In the genomic region with DNA sequence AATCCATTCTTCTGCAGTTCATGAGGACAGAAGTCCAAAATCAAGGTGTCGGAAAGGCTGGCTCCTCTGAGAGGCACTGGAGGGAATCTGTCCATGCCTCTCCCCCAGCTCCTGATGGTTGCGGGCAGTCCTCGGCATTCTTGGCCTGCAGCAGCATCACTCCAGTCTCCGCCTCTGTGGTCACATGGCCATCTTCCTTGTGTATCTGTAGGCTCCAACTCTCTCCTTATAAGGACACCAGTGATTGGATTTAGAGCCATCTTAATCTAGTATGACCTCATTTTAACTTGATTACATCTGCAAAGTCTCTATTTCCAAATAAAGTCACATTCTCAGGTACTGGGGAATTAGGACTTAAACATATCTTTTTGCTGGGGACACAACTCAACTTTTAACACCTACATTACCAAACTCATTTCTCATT, we compare ENCODE assay signal across 8 cellular contexts. TPM values are rescaled to one million over a fixed set of nuclear protein-coding genes. Genes with fewer than 3 reads are reported as not detected.
A peak's percentile ranks its signal among the peaks of the same experiment; 100 is the strongest.
DNase-seq lines count a peak whose midpoint lies in the region; ATAC-seq and TF ChIP-seq lines count a peak whose summit lies in the region.

No MANE protein-coding gene starts in this region.

- intact Hi-C loops in mammary epithelial cell (cut with micrococcal nuclease) (no loop called here), left colon (cut with DNase I, micrococcal nuclease) (no loop called here)

- peaks cover 13 to 18% of the 10 kb centered on the region in 2 donors for H3K27me3 Mint-ChIP-seq in effector memory CD8-positive, alpha-beta T cell
- H3K27me3 Mint-ChIP-seq in activated T-cell treated with anti-CD3 and anti-CD28 coated beads, Interleukin-2, amount 50 U/mL, for 72 hours (ENCODE audit: low read depth), result peaks cover 13% of the 10 kb centered on the region

- 49% methylated on average over 4 of the region's 4 CpGs for WGBS in mammary epithelial cell (ENCODE audit: low coverage, missing lambda C conversion rate)

- H3K4me1 Mint-ChIP-seq in effector memory CD8-positive, alpha-beta T cell (ENCODE audit: low read depth in 2 of 2), result no peaks in the 10 kb centered on the region
- H3K4me1 Mint-ChIP-seq in activated T-cell treated with anti-CD3 and anti-CD28 coated beads, Interleukin-2, amount 50 U/mL, for 72 hours (ENCODE audit: low read depth), result peaks cover 18% of the 10 kb centered on the region

- in situ Hi-C loops in mammary epithelial cell (cut with MboI; ENCODE audit: low sequenced_read_pairs in 2 of 2), result no loop called here

- ATAC-seq in left colon, result peak; percentile 35
- ATAC-seq in effector memory CD8-positive, alpha-beta T cell (replicated peaks), result no peak
- no peak for ATAC-seq in activated T-cell treated with anti-CD3 and anti-CD28 coated beads, Interleukin-2, amount 50 U/mL, for 72 hours (replicated peaks in 1 of 2)
- ATAC-seq in HG03565 (IDR thresholded peaks at IDR 0.05; ENCODE audit: unreplicated experiment), result no peak
- ATAC-seq in HG03571 (IDR thresholded peaks at IDR 0.05; ENCODE audit: unreplicated experiment), result no peak

- H3K9me3 Mint-ChIP-seq in effector memory CD8-positive, alpha-beta T cell, result no peaks in the 10 kb centered on the region
- H3K9me3 Mint-ChIP-seq in activated T-cell treated with anti-CD3 and anti-CD28 coated beads, Interleukin-2, amount 50 U/mL, for 72 hours, result no peaks in the 10 kb centered on the region

- no peaks in the 10 kb centered on the region for H3K36me3 Mint-ChIP-seq in effector memory CD8-positive, alpha-beta T cell (ENCODE audit: insufficient read depth)
- no peaks in the 10 kb centered on the region for H3K36me3 Mint-ChIP-seq in activated T-cell treated with anti-CD3 and anti-CD28 coated beads, Interleukin-2, amount 50 U/mL, for 72 hours (ENCODE audit: insufficient read depth in 2 of 2)

- DNase-seq in HT1080 (ENCODE audit: low read depth) (peak; percentile 81), mammary epithelial cell (peak; percentile 65), left colon (peak; percentile 44 to 81), superior temporal gyrus (ENCODE audit: extremely low spot score) (peak; percentile 71)
- DNase-seq in effector memory CD8-positive, alpha-beta T cell, result no peak
- no peak for DNase-seq in activated T-cell treated with anti-CD3 and anti-CD28 coated beads, Interleukin-2, amount 50 U/mL, for 72 hours

- peaks cover 48% of the 10 kb centered on the region for H3K4me1 ChIP-seq in mammary epithelial cell (ENCODE audit: insufficient read depth, low read length)

- no peaks in the 10 kb centered on the region for H4K20me1 ChIP-seq in mammary epithelial cell (ENCODE audit: insufficient read depth, low read length)

- H3K27ac Mint-ChIP-seq in effector memory CD8-positive, alpha-beta T cell, result no peak overlapping the region
- no peak overlapping the region for H3K27ac Mint-ChIP-seq in activated T-cell treated with anti-CD3 and anti-CD28 coated beads, Interleukin-2, amount 50 U/mL, for 72 hours

- dilution Hi-C loops in mammary epithelial cell (cut with HindIII; ENCODE audit: low sequenced_read_pairs), result no loop called here

- H3K27me3 ChIP-seq in mammary epithelial cell (ENCODE audit: insufficient read depth, low read length), result no peaks in the 10 kb centered on the region

- H3K36me3 ChIP-seq in mammary epithelial cell (ENCODE audit: insufficient read depth, low read length), result no peaks in the 10 kb centered on the region

- H3K9ac ChIP-seq in mammary epithelial cell (ENCODE audit: insufficient read depth, low read length), result no peak overlapping the region

- BruUV-seq in mammary epithelial cell (replicated peaks; lab: Mats Ljungman, UMichigan), result no TSS peak

- no peaks in the 10 kb centered on the region for H3K9me3 ChIP-seq in mammary epithelial cell (replicated peaks; ENCODE audit: insufficient read depth, low read length)

- no peak overlapping the region for H3K4me3 ChIP-seq in mammary epithelial cell (replicated peaks in 1 of 3; ENCODE audit: insufficient read depth in 1 of 3, low read depth in 2 of 3, low read length in 3 of 3)

- no peak overlapping the region for H3K4me2 ChIP-seq in mammary epithelial cell (ENCODE audit: insufficient read depth, low read depth, low read length)

- H2AFZ ChIP-seq in mammary epithelial cell (ENCODE audit: low read depth, low read length), result no peak overlapping the region

- no peaks in the 10 kb centered on the region for H3K79me2 ChIP-seq in mammary epithelial cell (ENCODE audit: insufficient read depth, low read length)

- CTCF ChIA-PET in mammary epithelial cell (lab: Charles Lee; ENCODE audit: low non-redundant PET), result no interaction called here

- no peak overlapping the region for H3K27ac ChIP-seq in mammary epithelial cell (ENCODE audit: insufficient read depth, low read depth, low read length)

- H3K4me3 Mint-ChIP-seq in effector memory CD8-positive, alpha-beta T cell, result no peak overlapping the region
- H3K4me3 Mint-ChIP-seq in activated T-cell treated with anti-CD3 and anti-CD28 coated beads, Interleukin-2, amount 50 U/mL, for 72 hours, result no peak overlapping the region

- TF ChIP-seq CTCF in mammary epithelial cell (conservative IDR thresholded peaks at IDR 0.05 in 1 of 2, IDR thresholded peaks at IDR 0.05 in 1 of 2; ENCODE audit: extremely low read depth in 1 of 2, insufficient read depth in 1 of 2, low read depth in 1 of 2, low read length in 2 of 2), result no peak

RNA-seq across cellular contexts. Expression of a gene that starts 56.0 kb away (rescaled TPM):
- total RNA-seq in HT1080 (2014; rRNA removed; shearing (Covaris generic)), result 126 and 138 TPM in 2 replicates
- 23.9 and 28.8 TPM in 2 replicates for polyA plus RNA-seq in HT1080 (2015; cell fraction: cytosol; rRNA removed)
- polyA plus RNA-seq in HT1080 (2015; cell fraction: nucleus; rRNA removed), result 927 and 954 TPM in 2 replicates
- total RNA-seq in mammary epithelial cell (1,000 to 10,000 TPM in 1 of 2 donors, 100 to 1,000 TPM in 1; 930 to 1,038 TPM), left colon (100 to 1,000 TPM; 410 to 585 TPM)
- polyA plus RNA-seq in mammary epithelial cell, result 415 TPM
- 1,694 TPM for polyA minus RNA-seq in mammary epithelial cell
- 10 to 100 TPM; 46.1 to 56.7 TPM for total RNA-seq in activated T-cell treated with anti-CD3 and anti-CD28 coated beads, Interleukin-2, amount 50 U/mL, for 72 hours

Comparison
In these comparisons a context has a peak if more than half of its experiments do, and no peak if none do; other contexts are left out.
1. DNase-seq: peak in HT1080 (single experiment), mammary epithelial cell (single experiment), left colon (2 of 2) and superior temporal gyrus (single experiment); none in effector memory CD8-positive, alpha-beta T cell (0 of 3) and activated T-cell treated with anti-CD3 and anti-CD28 coated beads, Interleukin-2, amount 50 U/mL, for 72 hours (0 of 2).